In genomic region chr3:48399387-48400172, GRCh38 we compare ENCODE assay signal across 8 cellular contexts. TPM values are rescaled to one million over a fixed set of nuclear protein-coding genes. Genes with fewer than 3 reads are reported as not detected.
DNase-seq lines count a peak whose midpoint lies in the region; ATAC-seq and TF ChIP-seq lines count a peak whose summit lies in the region.
"Had no signal": no experiment of that assay in that cellular context is flagged by ENCODE, and none has a peak within 500 bp of the region (broad histone marks: within the 10 kb centered on the region; RNA-seq: fewer than 3 reads in every experiment).

No MANE protein-coding gene starts in this region.

- DNase-seq in NCI-H2107 treated with DMSO at 0.1 percent for 48 hours (lab: John Stamatoyannopoulos, UW; ENCODE audit: unreplicated experiment): peak; percentile 19
- peak; percentile 37 for DNase-seq in ecto neural progenitor cell (ENCODE audit: low spot score)
- DNase-seq in prostate gland (ENCODE audit: low spot score): peak; percentile 20
- DNase-seq: brain microvascular endothelial cell, NCI-H146 had no signal

- ATAC-seq in GM19467 (IDR thresholded peaks at IDR 0.05; ENCODE audit: unreplicated experiment) (no peak), GM18909 (IDR thresholded peaks at IDR 0.05; ENCODE audit: poor library complexity, unreplicated experiment) (no peak)

- intact Hi-C loops in prostate gland (cut with DNase I): loop anchor here (5.0 kb wide), 1 partner anchor 158 kb away; the partner anchor contains the start of gene PFKFB4

- H3K4me3 ChIP-seq in prostate gland: no peak overlapping the region
- H3K4me3 ChIP-seq: SJCRH30 had no signal

- no peaks in the 10 kb centered on the region for H3K4me1 ChIP-seq in prostate gland (replicated peaks)

- peaks cover 0 to 2% of the 10 kb centered on the region in 2 donors for H3K36me3 ChIP-seq in prostate gland
- H3K36me3 ChIP-seq: brain microvascular endothelial cell had no signal

- TF ChIP-seq CTCF in prostate gland (IDR thresholded peaks at IDR 0.05): no peak

- no peak overlapping the region for H3K27ac ChIP-seq in prostate gland
- H3K27ac ChIP-seq: brain microvascular endothelial cell, SJCRH30 had no signal

- no peak for TF ChIP-seq POLR2A in prostate gland (IDR thresholded peaks at IDR 0.05)

- WGBS in prostate gland: 57% methylated on average over 4 of the region's 4 CpGs

- no peaks in the 10 kb centered on the region for H3K9me3 ChIP-seq in prostate gland
- H3K9me3 ChIP-seq: SJCRH30 had no signal

- no peaks in the 10 kb centered on the region for H3K27me3 ChIP-seq in prostate gland (replicated peaks; ENCODE audit: insufficient read depth)
- H3K27me3 ChIP-seq: brain microvascular endothelial cell, SJCRH30 had no signal

RNA-seq across cellular contexts. Expression of gene FBXW12, which starts 27.6 kb away (rescaled TPM):
- under 1 TPM in 1 of 2 donors, not detected in 1; 0.68 TPM for total RNA-seq in prostate gland

RNA-seq across cellular contexts. Expression of gene PLXNB1, which starts 30.3 kb away (rescaled TPM):
- 100 to 1,000 TPM; 115 to 182 TPM for total RNA-seq in prostate gland

RNA-seq across cellular contexts. Expression of gene CCDC51, which starts 40.3 kb away (rescaled TPM):
- 10 to 100 TPM; 12.7 to 14.8 TPM for total RNA-seq in prostate gland

RNA-seq across cellular contexts. Expression of gene TMA7, which starts 40.5 kb away (rescaled TPM):
- 100 to 1,000 TPM; 310 to 446 TPM for total RNA-seq in prostate gland

RNA-seq across cellular contexts. Expression of gene ATRIP, which starts 47.0 kb away (rescaled TPM):
- 10 to 100 TPM in 1 of 2 donors, 1 to 10 TPM in 1; 7.7 to 16.5 TPM for total RNA-seq in prostate gland
